ENCODE assay signal across 16 cellular contexts in genomic region chr7:45679516-45679915, GRCh38.
"Had no signal": no experiment of that assay in that cellular context is flagged by ENCODE, and none has a peak within 500 bp of the region (broad histone marks: within the 10 kb centered on the region; RNA-seq: fewer than 3 reads in every experiment).

No MANE protein-coding gene starts in this region.

- H3K9me3 ChIP-seq: left ventricle myocardium inferior, tibial nerve had no signal

- ATAC-seq: activated CD4-positive, CD25-positive, alpha-beta regulatory T cell treated with anti-CD3 and anti-CD28 coated beads, Interleukin-2, amount 50 U/mL, for 24 hours; activated CD8-positive, alpha-beta T cell treated with anti-CD3 and anti-CD28 coated beads, Interleukin-2, amount 10 ng/mL, durations not matched to agents 7 days and 5 days; activated naive CD4-positive, alpha-beta T cell treated with anti-CD3 and anti-CD28 coated beads, Interleukin-2, amount 50 U/mL, for 72 hours; naive thymus-derived CD4-positive, alpha-beta T cell; stimulated activated naive CD8-positive, alpha-beta T cell treated with anti-CD3 and anti-CD28 coated beads, Interleukin-15, Interleukin-2, amounts not matched to agents 100 U/mL and 50 U/mL, for 24 hours had no signal

- H3K27ac ChIP-seq: cardiac muscle cell, dorsolateral prefrontal cortex, left ventricle myocardium inferior, neural progenitor cell, tibial nerve had no signal

- H3K36me3 ChIP-seq: neural progenitor cell, tibial nerve had no signal

- H3K4me1 ChIP-seq: left ventricle myocardium inferior, neural progenitor cell, tibial nerve had no signal

- H3K9me3 Mint-ChIP-seq: activated CD4-positive, alpha-beta T cell treated with anti-CD3 and anti-CD28 coated beads, Interleukin-2, amount 10 ng/mL, durations not matched to agents 7 days and 5 days; T-helper 1 cell treated with Interleukin-12 subunit alpha and Interleukin-12 subunit beta and Interleukin-4 antibody, amounts not matched to agents 30 μg/mL and 1 μg/mL, for 36 hours had no signal

- H3K36me3 Mint-ChIP-seq: memory B cell; naive thymus-derived CD4-positive, alpha-beta T cell had no signal

- H3K9ac ChIP-seq: neural progenitor cell had no signal

- H3K4me3 Mint-ChIP-seq: activated CD4-positive, alpha-beta T cell treated with anti-CD3 and anti-CD28 coated beads, Interleukin-2, amount 10 ng/mL, durations not matched to agents 7 days and 5 days; activated CD8-positive, alpha-beta T cell treated with anti-CD3 and anti-CD28 coated beads, Interleukin-2, amount 10 ng/mL, durations not matched to agents 7 days and 5 days; memory B cell; naive thymus-derived CD4-positive, alpha-beta T cell; neural progenitor cell; T-helper 1 cell treated with Interleukin-12 subunit alpha and Interleukin-12 subunit beta and Interleukin-4 antibody, amounts not matched to agents 30 μg/mL and 1 μg/mL, for 36 hours had no signal

- H3K27me3 ChIP-seq: cardiac muscle cell, dorsolateral prefrontal cortex, neural progenitor cell, tibial nerve had no signal

- H3K4me1 Mint-ChIP-seq: activated CD4-positive, alpha-beta T cell treated with anti-CD3 and anti-CD28 coated beads, Interleukin-2, amount 10 ng/mL, durations not matched to agents 7 days and 5 days; memory B cell; naive thymus-derived CD4-positive, alpha-beta T cell; neural progenitor cell had no signal

- H3K27ac Mint-ChIP-seq: activated CD4-positive, alpha-beta T cell treated with anti-CD3 and anti-CD28 coated beads, Interleukin-2, amount 10 ng/mL, durations not matched to agents 7 days and 5 days; activated CD8-positive, alpha-beta T cell treated with anti-CD3 and anti-CD28 coated beads, Interleukin-2, amount 10 ng/mL, durations not matched to agents 7 days and 5 days; activated naive CD4-positive, alpha-beta T cell treated with anti-CD3 and anti-CD28 coated beads, Interleukin-2, amount 50 U/mL, for 72 hours; memory B cell; naive thymus-derived CD4-positive, alpha-beta T cell; neural progenitor cell; T-helper 1 cell treated with Interleukin-12 subunit alpha and Interleukin-12 subunit beta and Interleukin-4 antibody, amounts not matched to agents 30 μg/mL and 1 μg/mL, for 36 hours had no signal

- DNase-seq: activated CD4-positive, alpha-beta T cell treated with anti-CD3 and anti-CD28 coated beads, Interleukin-2, amount 10 ng/mL, durations not matched to agents 7 days and 5 days; activated CD8-positive, alpha-beta T cell treated with anti-CD3 and anti-CD28 coated beads, Interleukin-2, amount 10 ng/mL, durations not matched to agents 7 days and 5 days; activated gamma-delta T cell treated with Interleukin-2 at 50 U/mL for 16 hours; amniotic stem cell; hypothalamus; left ventricle myocardium inferior; stimulated activated naive CD8-positive, alpha-beta T cell treated with anti-CD3 and anti-CD28 coated beads, Interleukin-15, Interleukin-2, amounts not matched to agents 100 U/mL and 50 U/mL, for 24 hours had no signal

- H3K4me3 ChIP-seq: cardiac muscle cell, dorsolateral prefrontal cortex, left ventricle myocardium inferior, neural progenitor cell, tibial nerve had no signal
